Comparison of ENCODE assay signal across 1 cellular context in genomic region chr9:133149130-133150015, GRCh38.
TF ChIP-seq lines count a peak whose summit lies in the region.

No MANE protein-coding gene starts in this region.

TF ChIP-seq in HepG2, 621 proteins besides CTCF, POLR2A, EP300 and RAD21 (continues in another document):
- TF ChIP-seq ZMAT3 (CRISPR knock-in tag; conservative IDR thresholded peaks at IDR 0.05) (peak; percentile 90), ZNF225 (CRISPR knock-in tag; IDR thresholded peaks at IDR 0.05) (no peak), ZNF691 (CRISPR knock-in tag; IDR thresholded peaks at IDR 0.05; ENCODE audit: borderline replicate concordance, low read depth) (peak; percentile 83), IRX3 (CRISPR knock-in tag; IDR thresholded peaks at IDR 0.05; ENCODE audit: borderline replicate concordance, low read depth) (0 out of 2 replicates have a peak, but pooled peaks have one; percentile 30), ZKSCAN5 (CRISPR knock-in tag; IDR thresholded peaks at IDR 0.05) (no peak), ZNF547 (CRISPR knock-in tag; IDR thresholded peaks at IDR 0.05) (peak; percentile 55), ZNF383 (CRISPR knock-in tag; IDR thresholded peaks at IDR 0.05; ENCODE audit: borderline replicate concordance) (no peak), KLF16 (CRISPR knock-in tag; IDR thresholded peaks at IDR 0.05) (peak in 1 of 2 experiments; percentile 74; a peak in 2 of 4 replicates), RNF2 (conservative IDR thresholded peaks at IDR 0.05; ENCODE audit: low read depth) (peak; percentile 96), SP5 (CRISPR knock-in tag; IDR thresholded peaks at IDR 0.05; ENCODE audit: borderline replicate concordance, low read depth) (no peak), ZNF556 (CRISPR knock-in tag; IDR thresholded peaks at IDR 0.05; ENCODE audit: borderline replicate concordance) (0 out of 2 replicates have a peak, but pooled peaks have one; percentile 75), ISX (CRISPR knock-in tag; conservative IDR thresholded peaks at IDR 0.05) (no peak), NR2C2 (CRISPR knock-in tag; IDR thresholded peaks at IDR 0.05; ENCODE audit: borderline replicate concordance) (peak; percentile 60), HOXA5 (CRISPR knock-in tag; IDR thresholded peaks at IDR 0.05) (peak; percentile 52; the same call in 1 of the 2 replicates), HES4 (CRISPR knock-in tag; IDR thresholded peaks at IDR 0.05; ENCODE audit: borderline replicate concordance) (peak; percentile 66; the same call in 1 of the 2 replicates), HBP1 (CRISPR knock-in tag; IDR thresholded peaks at IDR 0.05; ENCODE audit: low read depth) (0 out of 2 replicates have a peak, but pooled peaks have one; percentile 51), RFXAP (CRISPR knock-in tag; IDR thresholded peaks at IDR 0.05; ENCODE audit: borderline replicate concordance) (peak; percentile 71; the same call in 1 of the 2 replicates), ZNF570 (CRISPR knock-in tag; IDR thresholded peaks at IDR 0.05; ENCODE audit: borderline replicate concordance) (no peak), MED1 (CRISPR knock-in tag; IDR thresholded peaks at IDR 0.05) (peak; percentile 75), PPARG (CRISPR knock-in tag; conservative IDR thresholded peaks at IDR 0.05) (0 out of 2 replicates have a peak, but pooled peaks have one; percentile 39), UBTF (CRISPR knock-in tag; IDR thresholded peaks at IDR 0.05) (peak; percentile 76), ZNF17 (CRISPR knock-in tag; IDR thresholded peaks at IDR 0.05) (no peak), STAG1 (CRISPR knock-in tag; IDR thresholded peaks at IDR 0.05) (peak; percentile 29), AHR (CRISPR knock-in tag; IDR thresholded peaks at IDR 0.05) (peak; percentile 70; the same call in 1 of the 2 replicates), SALL2 (CRISPR knock-in tag; IDR thresholded peaks at IDR 0.05) (peak; percentile 81), ZFX (CRISPR knock-in tag; IDR thresholded peaks at IDR 0.05; ENCODE audit: low read depth) (peak; percentile 64), SOX13 (IDR thresholded peaks at IDR 0.05) (no peak), SOX13 (CRISPR knock-in tag; conservative IDR thresholded peaks at IDR 0.05 in 1 of 2, IDR thresholded peaks at IDR 0.05 in 1 of 2) (peak in 1 of 2 experiments; percentile 31; a peak in 1 of 4 replicates), MTA1 (CRISPR knock-in tag; IDR thresholded peaks at IDR 0.05; ENCODE audit: borderline replicate concordance) (peak; percentile 62; the same call in 1 of the 2 replicates), SIN3A (IDR thresholded peaks at IDR 0.05; ENCODE audit: borderline replicate concordance, low read depth, low read length) (peak; percentile 60; the same call in 1 of the 2 replicates), KAT8 (CRISPR knock-in tag; IDR thresholded peaks at IDR 0.05) (peak; percentile 39; the same call in 1 of the 2 replicates), CBX5 (CRISPR knock-in tag; IDR thresholded peaks at IDR 0.05; ENCODE audit: borderline replicate concordance) (peak; percentile 32; the same call in 1 of the 2 replicates), ZNF546 (CRISPR knock-in tag; conservative IDR thresholded peaks at IDR 0.05) (0 out of 2 replicates have a peak, but pooled peaks have one; percentile 42), HOXA3 (CRISPR knock-in tag; IDR thresholded peaks at IDR 0.05) (peak; percentile 83), RELA (CRISPR knock-in tag; IDR thresholded peaks at IDR 0.05) (no peak), REST (IDR thresholded peaks at IDR 0.05; ENCODE audit: borderline replicate concordance in 1 of 2, low read depth in 1 of 2, low read length in 2 of 2) (no peak), GATAD2A (CRISPR knock-in tag; IDR thresholded peaks at IDR 0.05) (peak; percentile 33), ZNF670 (CRISPR knock-in tag; IDR thresholded peaks at IDR 0.05; ENCODE audit: borderline replicate concordance) (peak; percentile 51; the same call in 1 of the 2 replicates), PHF8 (CRISPR knock-in tag; IDR thresholded peaks at IDR 0.05) (peak; percentile 60), KDM5B (CRISPR knock-in tag; IDR thresholded peaks at IDR 0.05; ENCODE audit: borderline replicate concordance) (peak; percentile 86), NONO (IDR thresholded peaks at IDR 0.05) (no peak), NONO (CRISPR knock-in tag; conservative IDR thresholded peaks at IDR 0.05) (peak; percentile 49; the same call in 1 of the 2 replicates), YY1 (IDR thresholded peaks at IDR 0.05; ENCODE audit: insufficient read depth, insufficient replicate concordance, low read depth, low read length) (peak; percentile 58), ZNF550 (CRISPR knock-in tag; IDR thresholded peaks at IDR 0.05; ENCODE audit: borderline replicate concordance) (no peak), SRY (CRISPR knock-in tag; IDR thresholded peaks at IDR 0.05) (peak; percentile 64)
- TF ChIP-seq, protein P1, sequence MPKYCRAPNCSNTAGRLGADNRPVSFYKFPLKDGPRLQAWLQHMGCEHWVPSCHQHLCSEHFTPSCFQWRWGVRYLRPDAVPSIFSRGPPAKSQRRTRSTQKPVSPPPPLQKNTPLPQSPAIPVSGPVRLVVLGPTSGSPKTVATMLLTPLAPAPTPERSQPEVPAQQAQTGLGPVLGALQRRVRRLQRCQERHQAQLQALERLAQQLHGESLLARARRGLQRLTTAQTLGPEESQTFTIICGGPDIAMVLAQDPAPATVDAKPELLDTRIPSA (CRISPR knock-in tag; IDR thresholded peaks at IDR 0.05; ENCODE audit: borderline replicate concordance) = 0 out of 2 replicates have a peak, but pooled peaks have one; percentile 45
- TF ChIP-seq, protein P2, sequence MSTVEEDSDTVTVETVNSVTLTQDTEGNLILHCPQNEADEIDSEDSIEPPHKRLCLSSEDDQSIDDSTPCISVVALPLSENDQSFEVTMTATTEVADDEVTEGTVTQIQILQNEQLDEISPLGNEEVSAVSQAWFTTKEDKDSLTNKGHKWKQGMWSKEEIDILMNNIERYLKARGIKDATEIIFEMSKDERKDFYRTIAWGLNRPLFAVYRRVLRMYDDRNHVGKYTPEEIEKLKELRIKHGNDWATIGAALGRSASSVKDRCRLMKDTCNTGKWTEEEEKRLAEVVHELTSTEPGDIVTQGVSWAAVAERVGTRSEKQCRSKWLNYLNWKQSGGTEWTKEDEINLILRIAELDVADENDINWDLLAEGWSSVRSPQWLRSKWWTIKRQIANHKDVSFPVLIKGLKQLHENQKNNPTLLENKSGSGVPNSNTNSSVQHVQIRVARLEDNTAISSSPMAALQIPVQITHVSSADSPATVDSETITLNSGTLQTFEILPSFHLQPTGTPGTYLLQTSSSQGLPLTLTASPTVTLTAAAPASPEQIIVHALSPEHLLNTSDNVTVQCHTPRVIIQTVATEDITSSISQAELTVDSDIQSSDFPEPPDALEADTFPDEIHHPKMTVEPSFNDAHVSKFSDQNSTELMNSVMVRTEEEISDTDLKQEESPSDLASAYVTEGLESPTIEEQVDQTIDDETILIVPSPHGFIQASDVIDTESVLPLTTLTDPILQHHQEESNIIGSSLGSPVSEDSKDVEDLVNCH (CRISPR knock-in tag; IDR thresholded peaks at IDR 0.05) = no peak
- TF ChIP-seq, protein P3, sequence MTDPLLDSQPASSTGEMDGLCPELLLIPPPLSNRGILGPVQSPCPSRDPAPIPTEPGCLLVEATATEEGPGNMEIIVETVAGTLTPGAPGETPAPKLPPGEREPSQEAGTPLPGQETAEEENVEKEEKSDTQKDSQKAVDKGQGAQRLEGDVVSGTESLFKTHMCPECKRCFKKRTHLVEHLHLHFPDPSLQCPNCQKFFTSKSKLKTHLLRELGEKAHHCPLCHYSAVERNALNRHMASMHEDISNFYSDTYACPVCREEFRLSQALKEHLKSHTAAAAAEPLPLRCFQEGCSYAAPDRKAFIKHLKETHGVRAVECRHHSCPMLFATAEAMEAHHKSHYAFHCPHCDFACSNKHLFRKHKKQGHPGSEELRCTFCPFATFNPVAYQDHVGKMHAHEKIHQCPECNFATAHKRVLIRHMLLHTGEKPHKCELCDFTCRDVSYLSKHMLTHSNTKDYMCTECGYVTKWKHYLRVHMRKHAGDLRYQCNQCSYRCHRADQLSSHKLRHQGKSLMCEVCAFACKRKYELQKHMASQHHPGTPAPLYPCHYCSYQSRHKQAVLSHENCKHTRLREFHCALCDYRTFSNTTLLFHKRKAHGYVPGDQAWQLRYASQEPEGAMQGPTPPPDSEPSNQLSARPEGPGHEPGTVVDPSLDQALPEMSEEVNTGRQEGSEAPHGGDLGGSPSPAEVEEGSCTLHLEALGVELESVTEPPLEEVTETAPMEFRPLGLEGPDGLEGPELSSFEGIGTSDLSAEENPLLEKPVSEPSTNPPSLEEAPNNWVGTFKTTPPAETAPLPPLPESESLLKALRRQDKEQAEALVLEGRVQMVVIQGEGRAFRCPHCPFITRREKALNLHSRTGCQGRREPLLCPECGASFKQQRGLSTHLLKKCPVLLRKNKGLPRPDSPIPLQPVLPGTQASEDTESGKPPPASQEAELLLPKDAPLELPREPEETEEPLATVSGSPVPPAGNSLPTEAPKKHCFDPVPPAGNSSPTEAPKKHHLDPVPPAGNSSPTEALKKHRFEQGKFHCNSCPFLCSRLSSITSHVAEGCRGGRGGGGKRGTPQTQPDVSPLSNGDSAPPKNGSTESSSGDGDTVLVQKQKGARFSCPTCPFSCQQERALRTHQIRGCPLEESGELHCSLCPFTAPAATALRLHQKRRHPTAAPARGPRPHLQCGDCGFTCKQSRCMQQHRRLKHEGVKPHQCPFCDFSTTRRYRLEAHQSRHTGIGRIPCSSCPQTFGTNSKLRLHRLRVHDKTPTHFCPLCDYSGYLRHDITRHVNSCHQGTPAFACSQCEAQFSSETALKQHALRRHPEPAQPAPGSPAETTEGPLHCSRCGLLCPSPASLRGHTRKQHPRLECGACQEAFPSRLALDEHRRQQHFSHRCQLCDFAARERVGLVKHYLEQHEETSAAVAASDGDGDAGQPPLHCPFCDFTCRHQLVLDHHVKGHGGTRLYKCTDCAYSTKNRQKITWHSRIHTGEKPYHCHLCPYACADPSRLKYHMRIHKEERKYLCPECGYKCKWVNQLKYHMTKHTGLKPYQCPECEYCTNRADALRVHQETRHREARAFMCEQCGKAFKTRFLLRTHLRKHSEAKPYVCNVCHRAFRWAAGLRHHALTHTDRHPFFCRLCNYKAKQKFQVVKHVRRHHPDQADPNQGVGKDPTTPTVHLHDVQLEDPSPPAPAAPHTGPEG (CRISPR knock-in tag; IDR thresholded peaks at IDR 0.05) = peak; percentile 87
